Comparison of ENCODE assay signal across 15 cellular contexts in genomic region chr10:100501423-100501822, GRCh38. TPM values are rescaled to one million over a fixed set of nuclear protein-coding genes. Genes with fewer than 3 reads are reported as not detected.
DNase-seq lines count a peak whose midpoint lies in the region; ATAC-seq and TF ChIP-seq lines count a peak whose summit lies in the region.
"Had no signal": no experiment of that assay in that cellular context is flagged by ENCODE, and none has a peak within 500 bp of the region (broad histone marks: within the 10 kb centered on the region; RNA-seq: fewer than 3 reads in every experiment).

No MANE protein-coding gene starts in this region.

- H3K4me3 Mint-ChIP-seq in activated CD8-positive, alpha-beta memory T cell treated with anti-CD3 and anti-CD28 coated beads, Interleukin-2, amount 10 ng/mL, durations not matched to agents 7 days and 5 days: no peak overlapping the region
- no peak overlapping the region for H3K4me3 Mint-ChIP-seq in activated T-helper 17 cell treated with anti-CD3 and anti-CD28 coated beads, Interleukin-2, amount 50 U/mL, for 72 hours
- H3K4me3 Mint-ChIP-seq: CD8-positive, alpha-beta memory T cell had no signal

- H3K36me3 Mint-ChIP-seq in activated CD8-positive, alpha-beta memory T cell treated with anti-CD3 and anti-CD28 coated beads, Interleukin-2, amount 10 ng/mL, durations not matched to agents 7 days and 5 days: peaks cover 74% of the 10 kb centered on the region
- H3K36me3 Mint-ChIP-seq in activated T-helper 17 cell treated with anti-CD3 and anti-CD28 coated beads, Interleukin-2, amount 50 U/mL, for 72 hours (ENCODE audit: low read depth): peaks cover 99% of the 10 kb centered on the region

- no peak overlapping the region for H3K4me3 ChIP-seq in fibroblast of the aortic adventitia (ENCODE audit: low read depth, low read length)
- H3K4me3 ChIP-seq: SJSA1 had no signal

- H3K4me1 Mint-ChIP-seq in activated CD8-positive, alpha-beta memory T cell treated with anti-CD3 and anti-CD28 coated beads, Interleukin-2, amount 10 ng/mL, durations not matched to agents 7 days and 5 days: peaks cover 81% of the 10 kb centered on the region
- peaks cover 15% of the 10 kb centered on the region for H3K4me1 Mint-ChIP-seq in activated T-helper 17 cell treated with anti-CD3 and anti-CD28 coated beads, Interleukin-2, amount 50 U/mL, for 72 hours

- ATAC-seq in activated CD8-positive, alpha-beta memory T cell treated with anti-CD3 and anti-CD28 coated beads, Interleukin-2, amount 10 ng/mL, durations not matched to agents 7 days and 5 days: no peak
- no peak for ATAC-seq in activated T-helper 17 cell treated with anti-CD3 and anti-CD28 coated beads, Interleukin-2, amount 50 U/mL, for 72 hours (replicated peaks)
- no peak for ATAC-seq in GM21360 (IDR thresholded peaks at IDR 0.05; ENCODE audit: unreplicated experiment)

- H3K27me3 Mint-ChIP-seq in activated CD8-positive, alpha-beta memory T cell treated with anti-CD3 and anti-CD28 coated beads, Interleukin-2, amount 10 ng/mL, durations not matched to agents 7 days and 5 days: no peaks in the 10 kb centered on the region
- H3K27me3 Mint-ChIP-seq in activated T-helper 17 cell treated with anti-CD3 and anti-CD28 coated beads, Interleukin-2, amount 50 U/mL, for 72 hours: no peaks in the 10 kb centered on the region
- H3K27me3 Mint-ChIP-seq: CD8-positive, alpha-beta memory T cell had no signal

- no peaks in the 10 kb centered on the region for H3K9me3 Mint-ChIP-seq in activated CD8-positive, alpha-beta memory T cell treated with anti-CD3 and anti-CD28 coated beads, Interleukin-2, amount 10 ng/mL, durations not matched to agents 7 days and 5 days (ENCODE audit: low read depth)
- no peaks in the 10 kb centered on the region for H3K9me3 Mint-ChIP-seq in activated T-helper 17 cell treated with anti-CD3 and anti-CD28 coated beads, Interleukin-2, amount 50 U/mL, for 72 hours
- H3K9me3 Mint-ChIP-seq: CD8-positive, alpha-beta memory T cell had no signal

- H3K27ac Mint-ChIP-seq in activated CD8-positive, alpha-beta memory T cell treated with anti-CD3 and anti-CD28 coated beads, Interleukin-2, amount 10 ng/mL, durations not matched to agents 7 days and 5 days: peak overlapping the region; percentile 1
- peak overlapping the region; percentile 34 for H3K27ac Mint-ChIP-seq in activated T-helper 17 cell treated with anti-CD3 and anti-CD28 coated beads, Interleukin-2, amount 50 U/mL, for 72 hours

- no peak for TF ChIP-seq CTCF in fibroblast of the aortic adventitia (IDR thresholded peaks at IDR 0.05; ENCODE audit: insufficient read depth, low read length)

- DNase-seq in activated CD8-positive, alpha-beta memory T cell treated with anti-CD3 and anti-CD28 coated beads, Interleukin-2, amount 10 ng/mL, durations not matched to agents 7 days and 5 days: no peak
- DNase-seq in activated CD8-positive, alpha-beta memory T cell treated with anti-CD3 and anti-CD28 coated beads, Interleukin-2, amount 50 U/mL, for 48 hours: no peak
- DNase-seq in HT1080 (ENCODE audit: low read depth) (peak; percentile 24), fibroblast of the aortic adventitia (ENCODE audit: low read depth) (peak; percentile 41), EL (no peak), amygdala (lab: John Stamatoyannopoulos, UW) (no peak)
- DNase-seq: CD8-positive, alpha-beta memory T cell; NCI-H1048; NCI-H146; NCI-H226; NCI-H69; NK-92 treated with Interleukin-12 subunit alpha and Interleukin-12 subunit beta, amount 100 ng/mL, for 24 hours had no signal

- CTCF ChIA-PET in activated CD8-positive, alpha-beta memory T cell treated with anti-CD3 and anti-CD28 coated beads, Interleukin-2, amount 10 ng/mL, durations not matched to agents 7 days and 5 days (lab: Charles Lee): interaction anchor here (1.0 to 13.1 kb wide), 3 partner anchors 10 to 35 kb away, joined by 3 to 179 read pairs (median 93); partner anchors contain the start of gene HIF1AN

RNA-seq across cellular contexts. Expression of gene SEC31B, which starts 18.2 kb away (rescaled TPM):
- total RNA-seq in activated CD8-positive, alpha-beta memory T cell treated with anti-CD3 and anti-CD28 coated beads, Interleukin-2, amount 10 ng/mL, durations not matched to agents 7 days and 5 days: 100 to 1,000 TPM in 1 of 2 experiments, 10 to 100 TPM in 1; 42.9 to 120 TPM
- total RNA-seq in HT1080 (2014; rRNA removed; shearing (Covaris generic)): 0.93 and 1.9 TPM in 2 replicates
- 0.33 and 0.67 TPM in 2 replicates for polyA plus RNA-seq in HT1080 (2015; cell fraction: cytosol; rRNA removed)
- polyA plus RNA-seq in HT1080 (2015; cell fraction: nucleus; rRNA removed): 40.9 and 42.1 TPM in 2 replicates
- total RNA-seq in activated T-helper 17 cell treated with anti-CD3 and anti-CD28 coated beads, Interleukin-2, amount 50 U/mL, for 72 hours: 100 to 1,000 TPM in 1 of 2 donors, 10 to 100 TPM in 1; 67.0 to 127 TPM
- total RNA-seq in fibroblast of the aortic adventitia (ENCODE audit: low replicate concordance): 3.3 and 17.4 TPM in 2 replicates

RNA-seq across cellular contexts. Expression of gene NDUFB8, which starts 28.2 kb away (rescaled TPM):
- 100 to 1,000 TPM; 268 to 300 TPM for total RNA-seq in activated CD8-positive, alpha-beta memory T cell treated with anti-CD3 and anti-CD28 coated beads, Interleukin-2, amount 10 ng/mL, durations not matched to agents 7 days and 5 days
- total RNA-seq in HT1080 (2014; rRNA removed; shearing (Covaris generic)): 239 and 289 TPM in 2 replicates
- 184 and 229 TPM in 2 replicates for polyA plus RNA-seq in HT1080 (2015; cell fraction: cytosol; rRNA removed)
- polyA plus RNA-seq in HT1080 (2015; cell fraction: nucleus; rRNA removed): 97.1 and 141 TPM in 2 replicates
- 100 to 1,000 TPM; 350 to 380 TPM for total RNA-seq in activated T-helper 17 cell treated with anti-CD3 and anti-CD28 coated beads, Interleukin-2, amount 50 U/mL, for 72 hours
- 98.9 and 134 TPM in 2 replicates for total RNA-seq in fibroblast of the aortic adventitia (ENCODE audit: low replicate concordance)

RNA-seq across cellular contexts. Expression of gene HIF1AN, which starts 34.3 kb away (rescaled TPM):
- 10 to 100 TPM; 49.2 to 53.6 TPM for total RNA-seq in activated CD8-positive, alpha-beta memory T cell treated with anti-CD3 and anti-CD28 coated beads, Interleukin-2, amount 10 ng/mL, durations not matched to agents 7 days and 5 days
- 9.0 and 9.8 TPM in 2 replicates for total RNA-seq in HT1080 (2014; rRNA removed; shearing (Covaris generic))
- 19.5 and 21.9 TPM in 2 replicates for polyA plus RNA-seq in HT1080 (2015; cell fraction: cytosol; rRNA removed)
- polyA plus RNA-seq in HT1080 (2015; cell fraction: nucleus; rRNA removed): 34.0 and 35.5 TPM in 2 replicates
- 10 to 100 TPM; 53.3 to 60.2 TPM for total RNA-seq in activated T-helper 17 cell treated with anti-CD3 and anti-CD28 coated beads, Interleukin-2, amount 50 U/mL, for 72 hours
- total RNA-seq in fibroblast of the aortic adventitia (ENCODE audit: low replicate concordance): 12.9 and 17.3 TPM in 2 replicates

RNA-seq across cellular contexts. Expression of gene WNT8B, which starts 38.6 kb away (rescaled TPM):
- total RNA-seq in activated CD8-positive, alpha-beta memory T cell treated with anti-CD3 and anti-CD28 coated beads, Interleukin-2, amount 10 ng/mL, durations not matched to agents 7 days and 5 days: under 1 TPM in 1 of 2 experiments, not detected in 1; 0.41 TPM
- total RNA-seq in HT1080 (2014; rRNA removed; shearing (Covaris generic)): not detected in 2 replicates
- polyA plus RNA-seq in HT1080 (2015; cell fraction: cytosol; rRNA removed): not detected in 2 replicates
- polyA plus RNA-seq in HT1080 (2015; cell fraction: nucleus; rRNA removed): not detected in 2 replicates
- total RNA-seq in activated T-helper 17 cell treated with anti-CD3 and anti-CD28 coated beads, Interleukin-2, amount 50 U/mL, for 72 hours: under 1 TPM; 0.11 to 0.16 TPM
- total RNA-seq in fibroblast of the aortic adventitia (ENCODE audit: low replicate concordance): not detected in 2 replicates
- total RNA-seq: CD8-positive, alpha-beta memory T cell; SJSA1 had no signal
- polyA plus RNA-seq: CD8-positive, alpha-beta memory T cell had no signal

Comparison
In these comparisons a context has a peak if more than half of its experiments do, and no peak if none do; other contexts are left out.
1. DNase-seq: peak in HT1080 (single experiment) and fibroblast of the aortic adventitia (single experiment); none in activated CD8-positive, alpha-beta memory T cell treated with anti-CD3 and anti-CD28 coated beads, Interleukin-2, amount 10 ng/mL, durations not matched to agents 7 days and 5 days (single experiment), activated CD8-positive, alpha-beta memory T cell treated with anti-CD3 and anti-CD28 coated beads, Interleukin-2, amount 50 U/mL, for 48 hours (single experiment), EL (single experiment) and amygdala (0 of 56).